ENCODE assay signal across 12 cellular contexts in the genomic region with DNA sequence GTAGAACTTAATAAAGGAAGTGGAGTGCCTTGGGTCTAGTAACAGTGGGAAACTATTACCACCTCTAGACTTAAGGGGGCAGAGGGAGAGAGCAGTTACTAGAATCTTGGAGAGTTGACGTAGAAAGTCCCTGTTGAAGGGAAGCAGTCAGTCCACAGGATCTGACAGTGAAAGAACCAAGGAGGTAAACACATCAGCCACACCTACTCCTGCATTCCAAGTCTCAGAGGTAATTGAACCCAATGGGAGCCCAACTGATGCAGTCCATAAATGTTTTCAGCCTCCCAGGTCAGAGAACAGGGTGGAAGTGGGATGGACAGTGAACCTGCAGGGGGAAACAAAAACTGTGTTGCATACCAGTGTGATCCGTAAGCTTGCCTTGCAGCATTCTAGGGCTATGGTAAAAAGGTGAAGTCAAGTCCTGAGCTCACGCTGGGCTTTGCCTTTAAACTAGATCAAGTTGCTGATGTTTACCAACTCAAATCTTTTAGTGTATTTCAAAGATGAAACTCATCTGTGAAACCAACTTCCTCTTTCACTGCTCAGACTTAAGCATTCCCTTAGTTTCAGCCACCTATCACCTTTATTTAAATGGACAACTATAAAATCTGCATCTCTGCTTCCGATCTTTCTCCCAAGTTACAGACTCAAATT. TPM values are rescaled to one million over a fixed set of nuclear protein-coding genes. Genes with fewer than 3 reads are reported as not detected.
DNase-seq lines count a peak whose midpoint lies in the region; ATAC-seq and TF ChIP-seq lines count a peak whose summit lies in the region.
"Had no signal": no experiment of that assay in that cellular context is flagged by ENCODE, and none has a peak within 500 bp of the region (broad histone marks: within the 10 kb centered on the region; RNA-seq: fewer than 3 reads in every experiment).

No MANE protein-coding gene starts in this region.

- WGBS in tibial nerve, 2 donors: 68 to 71% methylated on average over 4 of the region's 4 CpGs

- DNase-seq in SKM-1 (lab: John Stamatoyannopoulos, UW; ENCODE audit: unreplicated experiment): peak; percentile 14
- DNase-seq in SKM-1 treated with dmso at 0.1 percent for 144 hours (lab: John Stamatoyannopoulos, UW; ENCODE audit: unreplicated experiment): no peak
- peak; percentile 9 for DNase-seq in adipocyte (ENCODE audit: low read depth)
- peak; percentile 85 for DNase-seq in islet precursor cell
- DNase-seq in tibial nerve (ENCODE audit: low spot score in 2 of 2): no peak
- no peak for DNase-seq in activated CD4-positive, alpha-beta T cell treated with anti-CD3 and anti-CD28 coated beads for 48 hours
- DNase-seq in HK-2 (ENCODE audit: unreplicated experiment): no peak
- DNase-seq: activated CD4-positive, alpha-beta T cell treated with anti-CD3 and anti-CD28 coated beads for 4 hours; hypothalamus; NK-92 treated with Interleukin-12 subunit alpha and Interleukin-12 subunit beta, amount 100 ng/mL, for 24 hours had no signal

- H3K27me3 ChIP-seq in adipocyte (replicated peaks; ENCODE audit: control insufficient read depth, insufficient read depth, low read length) (no peaks in the 10 kb centered on the region), tibial nerve (no peaks in the 10 kb centered on the region)

- peak in 1 of 2 donors; percentile 14 for TF ChIP-seq EP300 in tibial nerve (IDR thresholded peaks at IDR 0.05)

- TF ChIP-seq CTCF in tibial nerve (IDR thresholded peaks at IDR 0.05): no peak

- H3K36me3 ChIP-seq in adipocyte (ENCODE audit: control insufficient read depth, insufficient read depth, low read length, severe bottlenecking) (no peaks in the 10 kb centered on the region), tibial nerve (no peaks in the 10 kb centered on the region)

- H3K9ac ChIP-seq in adipocyte (ENCODE audit: low read length): peak overlapping the region; percentile 83

- no peak for ATAC-seq in GM18520 (IDR thresholded peaks at IDR 0.05; ENCODE audit: unreplicated experiment)

- H3K9me3 ChIP-seq in adipocyte (ENCODE audit: control insufficient read depth, low read length) (peaks cover 4% of the 10 kb centered on the region), tibial nerve (no peaks in the 10 kb centered on the region)

- peaks cover 70% of the 10 kb centered on the region for H3K4me1 ChIP-seq in adipocyte (ENCODE audit: control insufficient read depth, insufficient read depth, low read length)
- peaks cover 0 to 82% (median 61%) of the 10 kb centered on the region in 4 donors for H3K4me1 ChIP-seq in tibial nerve

- peak overlapping the region; percentile 63 to 91 (median 82) for H3K27ac ChIP-seq in tibial nerve

- H3K4me3 ChIP-seq in adipocyte (ENCODE audit: low read length): peak overlapping the region; percentile 4
- H3K4me3 ChIP-seq in tibial nerve: no peak overlapping the region
- H3K4me3 ChIP-seq: skin epidermis had no signal

- no peak for TF ChIP-seq POLR2A in tibial nerve (IDR thresholded peaks at IDR 0.05)

RNA-seq across cellular contexts. Expression of gene SLC16A12, which starts 57.2 kb away (rescaled TPM):
- 10 to 100 TPM; 25.8 to 45.4 (median 42.8) TPM for total RNA-seq in tibial nerve

Comparison
In these comparisons a context has a peak if more than half of its experiments do, and no peak if none do; other contexts are left out.
1. DNase-seq: peak in SKM-1 (single experiment), adipocyte (single experiment) and islet precursor cell (single experiment); none in SKM-1 treated with dmso at 0.1 percent for 144 hours (single experiment), tibial nerve (0 of 2), activated CD4-positive, alpha-beta T cell treated with anti-CD3 and anti-CD28 coated beads for 48 hours (single experiment) and HK-2 (single experiment).